ENCODE assay signal across 8 cellular contexts in genomic region chr15:85794598-85795319, GRCh38. TPM values are rescaled to one million over a fixed set of nuclear protein-coding genes. Genes with fewer than 3 reads are reported as not detected.
DNase-seq lines count a peak whose midpoint lies in the region; ATAC-seq, FAIRE-seq and TF ChIP-seq lines count a peak whose summit lies in the region.

Gene KLHL25, minus strand, starts transcription at chr15:85794925. Its CDS starts 25,115 bp downstream, at chr15:85769810.

- no peaks in the 10 kb centered on the region for H3K79me2 ChIP-seq in OCI-LY1 (ENCODE audit: insufficient read depth, low read length)

- peaks cover 18% of the 10 kb centered on the region for H3K4me1 ChIP-seq in OCI-LY1 (ENCODE audit: insufficient read depth, low read length, severe bottlenecking)
- peaks cover 14% of the 10 kb centered on the region for H3K4me1 ChIP-seq in mucosa of descending colon (ENCODE audit: low read depth)

- no peaks in the 10 kb centered on the region for H3K9me2 ChIP-seq in OCI-LY1 (ENCODE audit: low read depth, low read length)

- H4K20me1 ChIP-seq in OCI-LY1 (ENCODE audit: insufficient read depth, low read length), result no peaks in the 10 kb centered on the region

- peak within 1 kb of the TSS; percentile 96 for H3K4me2 ChIP-seq in OCI-LY1 (ENCODE audit: low read length)

- H3K9me3 ChIP-seq in OCI-LY1 (ENCODE audit: low read length) (no peaks in the 10 kb centered on the region), mucosa of descending colon (no peaks in the 10 kb centered on the region)

- no peak for FAIRE-seq in D721Med (lab: Jason Lieb, UNC)

- H3K36me3 ChIP-seq in OCI-LY1 (ENCODE audit: insufficient read depth, low read length), result no peaks in the 10 kb centered on the region
- H3K36me3 ChIP-seq in mucosa of descending colon (ENCODE audit: low read depth), result no peaks in the 10 kb centered on the region

- H2AFZ ChIP-seq in OCI-LY1 (ENCODE audit: low read length), result peak within 1 kb of the TSS; percentile 97

- intact Hi-C loops in mucosa of descending colon (cut with DNase I, micrococcal nuclease), result no loop called here

- H3F3A ChIP-seq in OCI-LY1 (ENCODE audit: insufficient read depth, low read length), result no peaks in the 10 kb centered on the region

- peak; percentile 99 for ATAC-seq in GM21526 (IDR thresholded peaks at IDR 0.05; ENCODE audit: low FRiP score, unreplicated experiment)
- peak; percentile 96 for ATAC-seq in mucosa of descending colon

- H3K27ac ChIP-seq in OCI-LY1 (ENCODE audit: low read depth, low read length, poor library complexity, severe bottlenecking) (no peak within 1 kb of the TSS), epithelial cell of prostate (peak within 1 kb of the TSS; percentile 56)

- H3K9ac ChIP-seq in OCI-LY1 (ENCODE audit: low read length), result peak within 1 kb of the TSS; percentile 69

- TF ChIP-seq CTCF in D721Med (IDR thresholded peaks at IDR 0.05; ENCODE audit: insufficient read depth, missing control alignments) (no peak), OCI-LY1 (IDR thresholded peaks at IDR 0.05; ENCODE audit: low read length) (no peak), mucosa of descending colon (IDR thresholded peaks at IDR 0.05) (no peak)

- DNase-seq in D721Med (ENCODE audit: insufficient read length, low spot score) (peak; percentile 88), HuH-7 (ENCODE audit: low spot score) (peak; percentile 99), activated T-cell treated with anti-CD3 and anti-CD28 coated beads for 24 hours (ENCODE audit: low read depth) (peak; percentile 87), epithelial cell of prostate (ENCODE audit: low read depth, low spot score) (peak; percentile 70), mucosa of descending colon (peak; percentile 94 to 96 (median 95))
- peak; percentile 64 to 85 for DNase-seq in stimulated activated CD8-positive, alpha-beta memory T cell treated with anti-CD3 and anti-CD28 coated beads, Interleukin-4, amount 100 ng/mL, for 1 hour (ENCODE audit: low read depth in 2 of 2, low spot score in 1 of 2)

- H3K27me3 ChIP-seq in OCI-LY1 (ENCODE audit: insufficient read depth, low read length), result peaks cover 5% of the 10 kb centered on the region; the same call in 1 of the 2 replicates

- H3K4me3 ChIP-seq in OCI-LY1 (ENCODE audit: low read depth, low read length, poor library complexity, severe bottlenecking), result peak within 1 kb of the TSS; percentile 73
- peak within 1 kb of the TSS; percentile 71 for H3K4me3 ChIP-seq in mucosa of descending colon

RNA-seq across cellular contexts. Expression of gene KLHL25, which starts in this region (rescaled TPM):
- total RNA-seq in mucosa of descending colon, result 1 to 10 TPM; 7.4 to 8.8 (median 7.7) TPM
